In genomic region chr1:37650173-37650572, GRCh38 we compare ENCODE assay signal across 18 cellular contexts. TPM values are rescaled to one million over a fixed set of nuclear protein-coding genes. Genes with fewer than 3 reads are reported as not detected.
DNase-seq lines count a peak whose midpoint lies in the region; ATAC-seq and TF ChIP-seq lines count a peak whose summit lies in the region.
"Had no signal": no experiment of that assay in that cellular context is flagged by ENCODE, and none has a peak within 500 bp of the region (broad histone marks: within the 10 kb centered on the region; RNA-seq: fewer than 3 reads in every experiment).

No MANE protein-coding gene starts in this region.

- TF ChIP-seq CTCF in nephron (IDR thresholded peaks at IDR 0.05; ENCODE audit: unreplicated experiment in 3 of 3), result no peak
- TF ChIP-seq CTCF in spleen (IDR thresholded peaks at IDR 0.05 in 8 of 11, conservative IDR thresholded peaks at IDR 0.05 in 3 of 11), result no peak

- H3K9me3 ChIP-seq in spleen, result no peaks in the 10 kb centered on the region
- H3K9me3 ChIP-seq: A549, Caco-2 had no signal

- DNase-seq in left cardiac atrium (no peak), cardiac septum (ENCODE audit: low spot score) (no peak), spleen (peak; percentile 16), D341Med (ENCODE audit: low spot score) (no peak)
- DNase-seq: Caco-2; CD4-positive, alpha-beta T cell; DMS153; DMS79 treated with DMSO at 0.1 percent for 48 hours; GF-D8; HCEC 1CT had no signal

- H3K36me3 Mint-ChIP-seq in nephron (ENCODE audit: low read depth), result no peaks in the 10 kb centered on the region

- no peak overlapping the region for H3K4me3 Mint-ChIP-seq in nephron
- H3K4me3 Mint-ChIP-seq: CD4-positive, alpha-beta T cell had no signal

- intact Hi-C loops in left cardiac atrium (cut with DNase I), result no loop called here
- intact Hi-C loops in cardiac septum (cut with DNase I), result no loop called here
- intact Hi-C loops in spleen (cut with DNase I; ENCODE audit: low total_unique reads), result no loop called here

- no peak overlapping the region for H3K27ac ChIP-seq in spleen
- H3K27ac ChIP-seq: 22Rv1, A549, C4-2B, HL-60 had no signal

- no peak overlapping the region for H3K4me3 ChIP-seq in spleen
- H3K4me3 ChIP-seq: A549 had no signal

- 61 to 87% (median 71%) methylated on average over 2 to 5 of the region's 5 CpGs for WGBS in spleen, 5 donors

- no peaks in the 10 kb centered on the region for H3K9me3 Mint-ChIP-seq in nephron
- H3K9me3 Mint-ChIP-seq: CD4-positive, alpha-beta T cell had no signal

- H3K4me1 ChIP-seq in spleen, result no peaks in the 10 kb centered on the region
- H3K4me1 ChIP-seq: A549, Caco-2 had no signal

- peaks cover 13% of the 10 kb centered on the region for H3K4me1 Mint-ChIP-seq in nephron

- no peak for TF ChIP-seq POLR2A in spleen (IDR thresholded peaks at IDR 0.05)

- peaks cover 29% of the 10 kb centered on the region for H3K27me3 Mint-ChIP-seq in nephron (ENCODE audit: low read depth)

- no peaks in the 10 kb centered on the region for H3K36me3 ChIP-seq in spleen

- ATAC-seq in left cardiac atrium, result peak; percentile 12 to 87
- ATAC-seq in GM19395 (IDR thresholded peaks at IDR 0.05; ENCODE audit: unreplicated experiment), result no peak
- ATAC-seq in HG03457 (IDR thresholded peaks at IDR 0.05; ENCODE audit: unreplicated experiment), result no peak
- ATAC-seq: A549 had no signal

- peak overlapping the region in 2 of 3 experiments; percentile 11 to 15 for H3K27ac Mint-ChIP-seq in nephron
- H3K27ac Mint-ChIP-seq: CD4-positive, alpha-beta T cell had no signal

- H3K27me3 ChIP-seq in spleen (replicated peaks in 1 of 7), result peaks cover 0 to 26% (median 0%) of the 10 kb centered on the region in 7 donors

RNA-seq across cellular contexts. Expression of gene RSPO1, which starts 15.5 kb away (rescaled TPM):
- 1 to 10 TPM in 1 of 2 donors, under 1 TPM in 1; 0.68 to 1.4 TPM for total RNA-seq in left cardiac atrium
- total RNA-seq in cardiac septum, result not detected
- total RNA-seq in spleen, result 1 to 10 TPM in 1 of 7 donors, under 1 TPM in 5, not detected in 1; 0.37 to 1.0 (median 0.53) TPM
- polyA plus RNA-seq in spleen, result under 1 TPM; 0.20 to 0.50 (median 0.48) TPM
- total RNA-seq: Caco-2; CD4-positive, alpha-beta T cell; HT1080 had no signal

RNA-seq across cellular contexts. Expression of gene CDCA8, which starts 42.1 kb away (rescaled TPM):
- total RNA-seq in left cardiac atrium, result under 1 TPM; 0.24 to 0.88 TPM
- total RNA-seq in cardiac septum, result 0.27 TPM
- total RNA-seq in spleen, result 1 to 10 TPM; 1.2 to 8.2 (median 4.3) TPM
- polyA plus RNA-seq in spleen, result 1 to 10 TPM; 1.5 to 7.7 (median 3.9) TPM

RNA-seq across cellular contexts. Expression of gene GNL2, which starts 54.4 kb away (rescaled TPM):
- total RNA-seq in left cardiac atrium (10 to 100 TPM; 21.1 to 34.0 TPM), cardiac septum (24.1 TPM), spleen (10 to 100 TPM; 28.9 to 58.0 (median 34.8) TPM)
- polyA plus RNA-seq in spleen, result 10 to 100 TPM; 31.8 to 49.2 (median 41.8) TPM

Comparison
In these comparisons a context has a peak if more than half of its experiments do, and no peak if none do; other contexts are left out.
1. ATAC-seq: peak in left cardiac atrium (2 of 2); none in GM19395 (single experiment) and HG03457 (single experiment).